8 cellular contexts compared by ENCODE assay signal in genomic region chr3:53845881-53846133, GRCh38. TPM values are rescaled to one million over a fixed set of nuclear protein-coding genes. Genes with fewer than 3 reads are reported as not detected.
DNase-seq lines count a peak whose midpoint lies in the region; ATAC-seq and TF ChIP-seq lines count a peak whose summit lies in the region.

No MANE protein-coding gene starts in this region.

- H3K9me3 ChIP-seq in gastroesophageal sphincter (no peaks in the 10 kb centered on the region), sigmoid colon (no peaks in the 10 kb centered on the region)

- H3K27me3 Mint-ChIP-seq in T-cell: peaks cover 44 to 56% of the 10 kb centered on the region in 2 donors

- peaks cover 0 to 12% (median 7%) of the 10 kb centered on the region in 3 donors for H3K4me1 Mint-ChIP-seq in T-cell

- H3K27me3 ChIP-seq in gastroesophageal sphincter (peaks cover 29% of the 10 kb centered on the region), sigmoid colon (peaks cover 4 to 38% (median 30%) of the 10 kb centered on the region in 3 donors)

- no CpG with 5 or more reads among the region's 34 CpGs for WGBS in gastroesophageal sphincter (ENCODE audit: low coverage in 1 of 2), 2 donors
- 0 to 1% methylated on average over 34 of the region's 34 CpGs for WGBS in sigmoid colon, 2 donors

- no peak for TF ChIP-seq POLR2A in gastroesophageal sphincter (IDR thresholded peaks at IDR 0.05)
- TF ChIP-seq POLR2A in sigmoid colon (IDR thresholded peaks at IDR 0.05): no peak

- no peaks in the 10 kb centered on the region for H3K9me3 Mint-ChIP-seq in T-cell

- peak overlapping the region; percentile 42 to 80 for H3K4me3 ChIP-seq in gastroesophageal sphincter
- peak overlapping the region; percentile 33 to 83 (median 62) for H3K4me3 ChIP-seq in sigmoid colon

- H3K36me3 Mint-ChIP-seq in T-cell: no peaks in the 10 kb centered on the region

- H3K4me3 Mint-ChIP-seq in T-cell: peak overlapping the region; percentile 55 to 68 (median 63)

- H3K4me1 ChIP-seq in gastroesophageal sphincter (peaks cover 0 to 24% (median 4%) of the 10 kb centered on the region in 3 donors), sigmoid colon (peaks cover 0 to 11% (median 8%) of the 10 kb centered on the region in 4 donors)

- H3K27ac ChIP-seq in gastroesophageal sphincter (peak overlapping the region in 3 of 4 donors; percentile 44 to 81 (median 74)), sigmoid colon (peak overlapping the region; percentile 32 to 63 (median 44))

- ATAC-seq in GM18517 (IDR thresholded peaks at IDR 0.05; ENCODE audit: unreplicated experiment): peak; percentile 15
- peak in 2 of 4 experiments; percentile 28 to 33 for ATAC-seq in T-cell (replicated peaks in 1 of 4)
- peak; percentile 35 for ATAC-seq in gastroesophageal sphincter

- TF ChIP-seq EP300 in gastroesophageal sphincter (IDR thresholded peaks at IDR 0.05): no peak
- no peak for TF ChIP-seq EP300 in sigmoid colon (IDR thresholded peaks at IDR 0.05)

- H3K36me3 ChIP-seq in gastroesophageal sphincter (no peaks in the 10 kb centered on the region), sigmoid colon (no peaks in the 10 kb centered on the region)

- DNase-seq in T-cell: no peak
- DNase-seq in sigmoid colon: no peak
- DNase-seq in Ammon's horn (ENCODE audit: low spot score): no peak
- DNase-seq in Kasumi-1 (lab: John Stamatoyannopoulos, UW): no peak
- no peak for DNase-seq in NCI-H526 treated with DMSO at 0.1 percent for 48 hours (lab: John Stamatoyannopoulos, UW)
- DNase-seq in cerebellar nuclear complex (lab: John Stamatoyannopoulos, UW): no peak

- no peak overlapping the region for H3K27ac Mint-ChIP-seq in T-cell

- POLR2A ChIA-PET in T-cell (lab: Charles Lee): no interaction called here

- intact Hi-C loops in sigmoid colon (cut with DNase I): no loop called here

- CTCF ChIA-PET in T-cell (lab: Charles Lee): no interaction called here

- TF ChIP-seq CTCF in gastroesophageal sphincter (IDR thresholded peaks at IDR 0.05) (no peak), sigmoid colon (IDR thresholded peaks at IDR 0.05) (no peak)

RNA-seq across cellular contexts. Expression of gene CHDH, which starts 0.4 kb away (rescaled TPM):
- total RNA-seq in T-cell (1 to 10 TPM in 2 of 5 donors, under 1 TPM in 3; 0.18 to 2.3 (median 0.72) TPM), gastroesophageal sphincter (10 to 100 TPM in 1 of 4 donors, 1 to 10 TPM in 2, under 1 TPM in 1; 0.78 to 13.1 (median 4.0) TPM), sigmoid colon (1 to 10 TPM; 1.1 to 1.8 (median 1.7) TPM)
- 1 to 10 TPM; 5.4 to 9.5 (median 6.8) TPM for polyA plus RNA-seq in sigmoid colon

RNA-seq across cellular contexts. Expression of gene IL17RB, which starts 0.6 kb away (rescaled TPM):
- 1 to 10 TPM in 3 of 5 donors, under 1 TPM in 1, not detected in 1; 0.56 to 4.1 (median 1.8) TPM for total RNA-seq in T-cell
- total RNA-seq in gastroesophageal sphincter: 1 to 10 TPM in 1 of 4 donors, under 1 TPM in 3; 0.19 to 1.1 (median 0.45) TPM
- 1 to 10 TPM; 1.1 to 2.8 (median 1.7) TPM for total RNA-seq in sigmoid colon
- 1 to 10 TPM; 1.2 to 9.0 (median 2.8) TPM for polyA plus RNA-seq in sigmoid colon

RNA-seq across cellular contexts. Expression of gene ACTR8, which starts 36.1 kb away (rescaled TPM):
- total RNA-seq in T-cell (10 to 100 TPM; 23.0 to 47.3 (median 35.2) TPM), gastroesophageal sphincter (10 to 100 TPM; 22.4 to 26.8 (median 25.7) TPM), sigmoid colon (10 to 100 TPM; 18.5 to 30.7 (median 20.4) TPM)
- 10 to 100 TPM in 2 of 3 donors, 1 to 10 TPM in 1; 9.0 to 15.3 (median 12.9) TPM for polyA plus RNA-seq in sigmoid colon

RNA-seq across cellular contexts. Expression of gene SELENOK, which starts 45.9 kb away (rescaled TPM):
- total RNA-seq in T-cell (10 to 100 TPM; 32.8 to 91.8 (median 44.4) TPM), gastroesophageal sphincter (10 to 100 TPM; 42.2 to 76.7 (median 63.4) TPM), sigmoid colon (100 to 1,000 TPM in 1 of 4 donors, 10 to 100 TPM in 3; 61.5 to 108 (median 77.7) TPM)
- polyA plus RNA-seq in sigmoid colon: 100 to 1,000 TPM in 2 of 3 donors, 10 to 100 TPM in 1; 57.2 to 173 (median 151) TPM
